18 cellular contexts compared by ENCODE assay signal in genomic region chr5:124995451-124995850, GRCh38.
DNase-seq lines count a peak whose midpoint lies in the region; ATAC-seq and TF ChIP-seq lines count a peak whose summit lies in the region.
"Had no signal": no experiment of that assay in that cellular context is flagged by ENCODE, and none has a peak within 500 bp of the region (broad histone marks: within the 10 kb centered on the region; RNA-seq: fewer than 3 reads in every experiment).

No MANE protein-coding gene starts in this region.

- H3K9ac ChIP-seq in adipocyte (ENCODE audit: low read length), result no peak overlapping the region

- no peak overlapping the region for H3K27ac ChIP-seq in left ventricle myocardium inferior (replicated peaks)
- H3K27ac ChIP-seq: colonic mucosa, hepatocyte had no signal

- H3K9me3 ChIP-seq in adipocyte (ENCODE audit: control insufficient read depth, low read length), result no peaks in the 10 kb centered on the region
- no peaks in the 10 kb centered on the region for H3K9me3 ChIP-seq in left ventricle myocardium inferior (replicated peaks)
- H3K9me3 ChIP-seq: BE2C, colonic mucosa had no signal

- ATAC-seq in GM18861 (IDR thresholded peaks at IDR 0.05; ENCODE audit: unreplicated experiment), result no peak
- ATAC-seq: GM12878; stimulated activated naive CD8-positive, alpha-beta T cell treated with anti-CD3 and anti-CD28 coated beads, Interleukin-15, Interleukin-2, amounts not matched to agents 100 U/mL and 50 U/mL, for 24 hours had no signal

- no peak overlapping the region for H3K4me3 ChIP-seq in adipocyte (ENCODE audit: low read length)
- H3K4me3 ChIP-seq in left ventricle myocardium inferior, result no peak overlapping the region
- H3K4me3 ChIP-seq: colonic mucosa, GM12878, hepatocyte had no signal

- no peaks in the 10 kb centered on the region for H3K36me3 ChIP-seq in adipocyte (ENCODE audit: control insufficient read depth, insufficient read depth, low read length, severe bottlenecking)
- H3K36me3 ChIP-seq in left ventricle myocardium inferior, result no peaks in the 10 kb centered on the region
- H3K36me3 ChIP-seq: BE2C, colonic mucosa had no signal

- H3K4me1 ChIP-seq in adipocyte (ENCODE audit: control insufficient read depth, insufficient read depth, low read length) (peaks cover 13% of the 10 kb centered on the region), left ventricle myocardium inferior (no peaks in the 10 kb centered on the region)
- H3K4me1 ChIP-seq: BE2C, colonic mucosa had no signal

- TF ChIP-seq CTCF in left ventricle myocardium inferior (IDR thresholded peaks at IDR 0.05; ENCODE audit: borderline replicate concordance), result no peak

- DNase-seq in HT-29 (ENCODE audit: low spot score), result peak; percentile 23
- DNase-seq in adipocyte (ENCODE audit: low read depth), result peak; percentile 67
- peak; percentile 70 for DNase-seq in fibroblast of peridontal ligament (ENCODE audit: extremely low read depth)
- peak; percentile 46 for DNase-seq in non-pigmented ciliary epithelial cell (ENCODE audit: low read depth)
- no peak for DNase-seq in ecto neural progenitor cell (ENCODE audit: low spot score)
- no peak for DNase-seq in HuH-7 (ENCODE audit: low spot score)
- no peak for DNase-seq in left ventricle myocardium inferior
- DNase-seq: amniotic stem cell; BE2C; Calu3; colonic mucosa; GOT3; NCI-H1930; NCI-H510A; stimulated activated naive CD8-positive, alpha-beta T cell treated with anti-CD3 and anti-CD28 coated beads, Interleukin-15, Interleukin-2, amounts not matched to agents 100 U/mL and 50 U/mL, for 24 hours had no signal

- intact Hi-C loops in left ventricle myocardium inferior (cut with micrococcal nuclease), result no loop called here

- H3K27me3 ChIP-seq in adipocyte (replicated peaks; ENCODE audit: control insufficient read depth, insufficient read depth, low read length) (no peaks in the 10 kb centered on the region), left ventricle myocardium inferior (ENCODE audit: low read depth) (no peaks in the 10 kb centered on the region)
- H3K27me3 ChIP-seq: BE2C, colonic mucosa, hepatocyte had no signal

Comparison
In these comparisons a context has a peak if more than half of its experiments do, and no peak if none do; other contexts are left out.
1. DNase-seq: peak in HT-29 (single experiment), adipocyte (single experiment), fibroblast of peridontal ligament (single experiment) and non-pigmented ciliary epithelial cell (single experiment); none in ecto neural progenitor cell (single experiment), HuH-7 (single experiment) and left ventricle myocardium inferior (single experiment).